In genomic region chr14:75068294-75069020, GRCh38 we compare ENCODE assay signal across 1 cellular context.
TF ChIP-seq lines count a peak whose summit lies in the region.

No MANE protein-coding gene starts in this region.

TF ChIP-seq in K562, 482 proteins besides CTCF, POLR2A, EP300 and RAD21 (continued from another document and continues in another):
- TF ChIP-seq BRF2 (IDR thresholded peaks at IDR 0.05; ENCODE audit: borderline replicate concordance, insufficient read depth, insufficient read length): no peak
- TF ChIP-seq ZC3H11A (IDR thresholded peaks at IDR 0.05; ENCODE audit: low read depth, low read length): no peak
- TF ChIP-seq SPI1 (IDR thresholded peaks at IDR 0.05; ENCODE audit: borderline replicate concordance, low read depth, low read length): no peak
- no peak for TF ChIP-seq ZNF695 (CRISPR knock-in tag; IDR thresholded peaks at IDR 0.05)
- no peak for TF ChIP-seq BMI1 (IDR thresholded peaks at IDR 0.05; ENCODE audit: low read length)
- no peak for TF ChIP-seq HSF4 (CRISPR knock-in tag; IDR thresholded peaks at IDR 0.05; ENCODE audit: borderline replicate concordance)
- TF ChIP-seq GTF2E2 (tag; IDR thresholded peaks at IDR 0.05): peak; percentile 50; the same call in 1 of the 2 replicates
- no peak for TF ChIP-seq HDAC8 (tag; IDR thresholded peaks at IDR 0.05)
- no peak for TF ChIP-seq RFX5 (IDR thresholded peaks at IDR 0.05; ENCODE audit: low read depth, low read length)
- TF ChIP-seq ESRRB (CRISPR knock-in tag; IDR thresholded peaks at IDR 0.05; ENCODE audit: borderline replicate concordance): no peak
- TF ChIP-seq ZNF41 (CRISPR knock-in tag; conservative IDR thresholded peaks at IDR 0.05): no peak
- no peak for TF ChIP-seq KLF1 (tag; IDR thresholded peaks at IDR 0.05)
- TF ChIP-seq ZNF696 (CRISPR knock-in tag; conservative IDR thresholded peaks at IDR 0.05): no peak
- TF ChIP-seq RBFOX2 (IDR thresholded peaks at IDR 0.05; ENCODE audit: low read depth, low read length): no peak
- TF ChIP-seq MCM3 (IDR thresholded peaks at IDR 0.05): no peak
- no peak for TF ChIP-seq DIDO1 (tag; IDR thresholded peaks at IDR 0.05; ENCODE audit: low read depth)
- TF ChIP-seq WHSC1 (IDR thresholded peaks at IDR 0.05; ENCODE audit: low read length): no peak
- no peak for TF ChIP-seq NUFIP1 (IDR thresholded peaks at IDR 0.05; ENCODE audit: partially characterized antibody)
- peak; percentile 43; the same call in 1 of the 2 replicates for TF ChIP-seq ELF1 (tag; IDR thresholded peaks at IDR 0.05)
- no peak for TF ChIP-seq E2F4 (CRISPR knock-in tag; IDR thresholded peaks at IDR 0.05; ENCODE audit: low read depth)
- TF ChIP-seq KDM5B (IDR thresholded peaks at IDR 0.05; ENCODE audit: insufficient replicate concordance, low read depth, low read length): no peak
- TF ChIP-seq RFX1 (IDR thresholded peaks at IDR 0.05): no peak
- no peak for TF ChIP-seq HMG20B (CRISPR knock-in tag; IDR thresholded peaks at IDR 0.05)
- no peak for TF ChIP-seq HBP1 (CRISPR knock-in tag; IDR thresholded peaks at IDR 0.05)
- no peak for TF ChIP-seq IRF1 (CRISPR knock-in tag; IDR thresholded peaks at IDR 0.05; ENCODE audit: borderline replicate concordance)
- TF ChIP-seq CEBPB (tag; IDR thresholded peaks at IDR 0.05): no peak
- TF ChIP-seq ZNF224 (CRISPR knock-in tag; IDR thresholded peaks at IDR 0.05): no peak
- no peak for TF ChIP-seq MYBL2 (IDR thresholded peaks at IDR 0.05; ENCODE audit: low read depth)
- TF ChIP-seq MYBL2 (CRISPR knock-in tag; IDR thresholded peaks at IDR 0.05; ENCODE audit: borderline replicate concordance): no peak
- no peak for TF ChIP-seq ZBTB9 (CRISPR knock-in tag; IDR thresholded peaks at IDR 0.05)
- no peak for TF ChIP-seq ZC3H8 (IDR thresholded peaks at IDR 0.05)
- TF ChIP-seq TEAD1 (CRISPR knock-in tag; IDR thresholded peaks at IDR 0.05): no peak
- no peak for TF ChIP-seq GTF3C2 (IDR thresholded peaks at IDR 0.05; ENCODE audit: borderline replicate concordance, extremely low read depth, insufficient read length)
- no peak for TF ChIP-seq ZNF274 (IDR thresholded peaks at IDR 0.05; ENCODE audit: borderline replicate concordance, low read depth, low read length)
- no peak for TF ChIP-seq EP400 (IDR thresholded peaks at IDR 0.05)
- no peak for TF ChIP-seq PCBP1 (IDR thresholded peaks at IDR 0.05; ENCODE audit: low read depth, low read length, poor library complexity, severe bottlenecking)
- TF ChIP-seq RBM15 (IDR thresholded peaks at IDR 0.05; ENCODE audit: insufficient read depth, low read length): no peak
- no peak for TF ChIP-seq SIRT6 (IDR thresholded peaks at IDR 0.05; ENCODE audit: low read depth, low read length)
- no peak for TF ChIP-seq CLOCK (CRISPR knock-in tag; IDR thresholded peaks at IDR 0.05; ENCODE audit: borderline replicate concordance)
- no peak for TF ChIP-seq NR2F6 (CRISPR knock-in tag; IDR thresholded peaks at IDR 0.05)
- no peak for TF ChIP-seq HINFP (tag; conservative IDR thresholded peaks at IDR 0.05; ENCODE audit: low read depth)
- TF ChIP-seq DLX4 (CRISPR knock-in tag; IDR thresholded peaks at IDR 0.05): no peak
- no peak for TF ChIP-seq CBFB (CRISPR knock-in tag; IDR thresholded peaks at IDR 0.05)
- no peak for TF ChIP-seq ATF4 (CRISPR knock-in tag; IDR thresholded peaks at IDR 0.05)
- TF ChIP-seq PYGO2 (tag; IDR thresholded peaks at IDR 0.05): no peak
- TF ChIP-seq NR3C1 (CRISPR knock-in tag; IDR thresholded peaks at IDR 0.05): no peak
- TF ChIP-seq JUND (IDR thresholded peaks at IDR 0.05; ENCODE audit: borderline replicate concordance, low read depth, low read length): no peak
- no peak for TF ChIP-seq JUND (tag; IDR thresholded peaks at IDR 0.05; ENCODE audit: borderline replicate concordance, low read depth, low read length)
